ENCODE assay signal across 13 cellular contexts in genomic region chr1:24714859-24715520, GRCh38. TPM values are rescaled to one million over a fixed set of nuclear protein-coding genes. Genes with fewer than 3 reads are reported as not detected.
DNase-seq lines count a peak whose midpoint lies in the region; ATAC-seq and TF ChIP-seq lines count a peak whose summit lies in the region.
"Had no signal": no experiment of that assay in that cellular context is flagged by ENCODE, and none has a peak within 500 bp of the region (broad histone marks: within the 10 kb centered on the region; RNA-seq: fewer than 3 reads in every experiment).

No MANE protein-coding gene starts in this region.

- H3K9ac ChIP-seq in mammary epithelial cell (ENCODE audit: insufficient read depth, low read length) (no peak overlapping the region), neuronal stem cell (ENCODE audit: low read depth, low read length, poor library complexity) (no peak overlapping the region)

- peak overlapping the region; percentile 65 for H2BK15ac ChIP-seq in neuronal stem cell (ENCODE audit: low read length)

- H3K4ac ChIP-seq in neuronal stem cell (ENCODE audit: low read length): no peak overlapping the region

- no peaks in the 10 kb centered on the region for H3K9me3 ChIP-seq in mammary epithelial cell (replicated peaks; ENCODE audit: insufficient read depth, low read length)
- no peaks in the 10 kb centered on the region for H3K9me3 ChIP-seq in neuronal stem cell (replicated peaks in 1 of 2; ENCODE audit: control insufficient read depth in 2 of 2, insufficient read depth in 1 of 2, low read depth in 1 of 2, low read length in 2 of 2)
- no peaks in the 10 kb centered on the region for H3K9me3 ChIP-seq in aorta (ENCODE audit: control insufficient read depth, low read length)
- H3K9me3 ChIP-seq in effector memory CD4-positive, alpha-beta T cell (ENCODE audit: control insufficient read depth, low read length): no peaks in the 10 kb centered on the region
- H3K9me3 ChIP-seq: upper lobe of left lung had no signal

- H3K4me1 Mint-ChIP-seq in type B pancreatic cell (ENCODE audit: unreplicated experiment): no peaks in the 10 kb centered on the region
- H3K4me1 Mint-ChIP-seq: CD4-positive, CD25-positive, alpha-beta regulatory T cell had no signal

- no peaks in the 10 kb centered on the region for H3K9me3 Mint-ChIP-seq in type B pancreatic cell
- H3K9me3 Mint-ChIP-seq: CD4-positive, CD25-positive, alpha-beta regulatory T cell had no signal

- H3K18ac ChIP-seq in neuronal stem cell (ENCODE audit: low read length): no peak overlapping the region

- H3K36me3 Mint-ChIP-seq in type B pancreatic cell: no peaks in the 10 kb centered on the region
- H3K36me3 Mint-ChIP-seq: CD4-positive, CD25-positive, alpha-beta regulatory T cell had no signal

- intact Hi-C loops in mammary epithelial cell (cut with micrococcal nuclease) (no loop called here), aorta (cut with DNase I) (no loop called here)

- H3K4me1 ChIP-seq in mammary epithelial cell (ENCODE audit: insufficient read depth, low read length): peaks cover 42% of the 10 kb centered on the region
- H3K4me1 ChIP-seq in neuronal stem cell (ENCODE audit: control insufficient read depth in 2 of 2, insufficient read depth in 1 of 2, low read depth in 1 of 2, low read length in 2 of 2): no peaks in the 10 kb centered on the region
- H3K4me1 ChIP-seq in aorta (ENCODE audit: control insufficient read depth in 1 of 2, insufficient read depth in 2 of 2, low read length in 2 of 2): no peaks in the 10 kb centered on the region
- no peaks in the 10 kb centered on the region for H3K4me1 ChIP-seq in effector memory CD4-positive, alpha-beta T cell (ENCODE audit: control insufficient read depth, insufficient read depth, low read length, poor library complexity, severe bottlenecking)

- H3K4me3 Mint-ChIP-seq in type B pancreatic cell: no peak overlapping the region
- H3K4me3 Mint-ChIP-seq: CD4-positive, CD25-positive, alpha-beta regulatory T cell had no signal

- ATAC-seq in aorta (ENCODE audit: low FRiP score) (peak; percentile 26), HG03521 (IDR thresholded peaks at IDR 0.05; ENCODE audit: unreplicated experiment) (no peak)

- no peak overlapping the region for H3K23ac ChIP-seq in neuronal stem cell (ENCODE audit: low read depth, low read length, poor library complexity)

- H4K8ac ChIP-seq in neuronal stem cell (ENCODE audit: low read depth, low read length): no peak overlapping the region

- no peak overlapping the region for H4K91ac ChIP-seq in neuronal stem cell (ENCODE audit: low read depth, low read length, poor library complexity)

- peak overlapping the region; percentile 73 for H2AFZ ChIP-seq in mammary epithelial cell (ENCODE audit: low read depth, low read length)
- no peak overlapping the region for H2AFZ ChIP-seq in neuronal stem cell (ENCODE audit: low read length)

- no peaks in the 10 kb centered on the region for H3K27me3 Mint-ChIP-seq in type B pancreatic cell
- H3K27me3 Mint-ChIP-seq: CD4-positive, CD25-positive, alpha-beta regulatory T cell had no signal

- H3K36me3 ChIP-seq in mammary epithelial cell (ENCODE audit: insufficient read depth, low read length) (no peaks in the 10 kb centered on the region), neuronal stem cell (replicated peaks in 1 of 2; ENCODE audit: control insufficient read depth in 2 of 2, insufficient read depth in 2 of 2, low read length in 2 of 2) (no peaks in the 10 kb centered on the region), aorta (ENCODE audit: control insufficient read depth in 1 of 2, insufficient read depth in 2 of 2, low read length in 1 of 2) (no peaks in the 10 kb centered on the region)
- no peaks in the 10 kb centered on the region for H3K36me3 ChIP-seq in effector memory CD4-positive, alpha-beta T cell (ENCODE audit: control insufficient read depth, insufficient read depth, low read length)
- H3K36me3 ChIP-seq: upper lobe of left lung had no signal

- H3K4me3 ChIP-seq in mammary epithelial cell (replicated peaks in 1 of 3; ENCODE audit: insufficient read depth in 1 of 3, low read depth in 2 of 3, low read length in 3 of 3) (no peak overlapping the region), neuronal stem cell (ENCODE audit: low read length in 2 of 2) (no peak overlapping the region), aorta (ENCODE audit: low read length in 2 of 2) (no peak overlapping the region)
- no peak overlapping the region for H3K4me3 ChIP-seq in effector memory CD4-positive, alpha-beta T cell (ENCODE audit: insufficient read depth, low read depth, low read length, poor library complexity, severe bottlenecking)
- H3K4me3 ChIP-seq: upper lobe of left lung had no signal

- no peak overlapping the region for H3K27ac Mint-ChIP-seq in type B pancreatic cell

- no peak overlapping the region for H2BK12ac ChIP-seq in neuronal stem cell (ENCODE audit: low read length)

- H3K27ac ChIP-seq in mammary epithelial cell (ENCODE audit: insufficient read depth, low read depth, low read length) (peak overlapping the region; percentile 62), neuronal stem cell (replicated peaks; ENCODE audit: low read length) (no peak overlapping the region), aorta (ENCODE audit: low read depth in 1 of 2, low read length in 2 of 2) (no peak overlapping the region)
- H3K27ac ChIP-seq in effector memory CD4-positive, alpha-beta T cell (ENCODE audit: insufficient read depth, low read length, poor library complexity, severe bottlenecking): no peak overlapping the region
- H3K27ac ChIP-seq: upper lobe of left lung had no signal

- whole genome bisulfite sequencing in mammary epithelial cell (ENCODE audit: low coverage, missing lambda C conversion rate): 14% methylated on average over 4 of the region's 8 CpGs
- WGBS in neuronal stem cell (ENCODE audit: extremely low coverage in 2 of 2, insufficient read length in 2 of 2, insufficient replicate concordance in 1 of 2), 2 donors: no CpG with 5 or more reads among the region's 8 CpGs
- 56 to 68% methylated on average over 8 of the region's 8 CpGs for WGBS in aorta, 2 donors

- CTCF ChIA-PET in mammary epithelial cell (lab: Charles Lee; ENCODE audit: low non-redundant PET): no interaction called here

- H3K14ac ChIP-seq in neuronal stem cell (ENCODE audit: low read length): no peak overlapping the region

- no peaks in the 10 kb centered on the region for H3K27me3 ChIP-seq in mammary epithelial cell (ENCODE audit: insufficient read depth, low read length)
- H3K27me3 ChIP-seq in neuronal stem cell (ENCODE audit: control insufficient read depth in 3 of 3, insufficient read depth in 3 of 3, low read depth in 1 of 3, low read length in 3 of 3): peaks cover 0 to 3% (median 0%) of the 10 kb centered on the region in 3 experiments
- no peaks in the 10 kb centered on the region for H3K27me3 ChIP-seq in aorta (ENCODE audit: control insufficient read depth in 1 of 2, insufficient read depth in 2 of 2, low read length in 1 of 2)
- H3K27me3 ChIP-seq in effector memory CD4-positive, alpha-beta T cell (replicated peaks; ENCODE audit: control insufficient read depth, insufficient read depth, low read length, poor library complexity, severe bottlenecking): no peaks in the 10 kb centered on the region
- H3K27me3 ChIP-seq: upper lobe of left lung had no signal

- no peaks in the 10 kb centered on the region for H4K20me1 ChIP-seq in mammary epithelial cell (ENCODE audit: insufficient read depth, low read length)

- BruUV-seq in mammary epithelial cell (replicated peaks; lab: Mats Ljungman, UMichigan): no TSS peak

- H3K79me2 ChIP-seq in mammary epithelial cell (ENCODE audit: insufficient read depth, low read length): no peaks in the 10 kb centered on the region

- dilution Hi-C loops in mammary epithelial cell (cut with HindIII; ENCODE audit: low sequenced_read_pairs): loop anchor here (10.0 kb wide), 1 partner anchor 50 kb away; no protein-coding TSS in a partner anchor

- H2BK120ac ChIP-seq in neuronal stem cell (ENCODE audit: low read depth, low read length): no peak overlapping the region

- H3K4me2 ChIP-seq in mammary epithelial cell (ENCODE audit: insufficient read depth, low read depth, low read length) (peak overlapping the region; percentile 13), neuronal stem cell (ENCODE audit: insufficient read depth, low read length, poor library complexity, severe bottlenecking) (no peak overlapping the region)

- in situ Hi-C loops in mammary epithelial cell (cut with MboI; ENCODE audit: low sequenced_read_pairs in 2 of 2): no loop called here

- TF ChIP-seq CTCF in mammary epithelial cell (conservative IDR thresholded peaks at IDR 0.05 in 1 of 2, IDR thresholded peaks at IDR 0.05 in 1 of 2; ENCODE audit: extremely low read depth in 1 of 2, insufficient read depth in 1 of 2, low read depth in 1 of 2, low read length in 2 of 2) (no peak), type B pancreatic cell (conservative IDR thresholded peaks at IDR 0.05) (no peak)

- DNase-seq in stimulated activated naive CD4-positive, alpha-beta T cell treated with Interleukin-2 at 50 U/mL for 16 hours (lab: John Stamatoyannopoulos, UW): peak; percentile 30
- no peak for DNase-seq in stimulated activated naive CD4-positive, alpha-beta T cell (lab: John Stamatoyannopoulos, UW)
- DNase-seq in mammary epithelial cell (peak; percentile 85), neuronal stem cell (ENCODE audit: low spot score) (no peak), aorta (peak; percentile 83 to 89), type B pancreatic cell (ENCODE audit: extremely low spot score, unreplicated experiment) (no peak)
- DNase-seq in effector memory CD4-positive, alpha-beta T cell: no peak
- DNase-seq: CD4-positive, CD25-positive, alpha-beta regulatory T cell; left cardiac atrium; NCI-H146; RPMI8226; upper lobe of left lung had no signal

- no peak overlapping the region for H2BK5ac ChIP-seq in neuronal stem cell (ENCODE audit: low read length)

- H2AK5ac ChIP-seq in neuronal stem cell (ENCODE audit: low read depth, low read length): peak overlapping the region; percentile 61

- no peaks in the 10 kb centered on the region for H3K79me1 ChIP-seq in neuronal stem cell (ENCODE audit: low read depth, low read length)

RNA-seq across cellular contexts. Expression of gene CLIC4, which starts 30.3 kb away (rescaled TPM):
- total RNA-seq in mammary epithelial cell (100 to 1,000 TPM; 212 to 547 TPM), aorta (100 to 1,000 TPM; 477 to 941 TPM), type B pancreatic cell (ENCODE audit: low replicate concordance) (102 and 109 TPM in 2 replicates)
- polyA plus RNA-seq in mammary epithelial cell (118 TPM), aorta (100 to 1,000 TPM; 278 to 322 TPM)
- 140 TPM for polyA minus RNA-seq in mammary epithelial cell
- 102 TPM for polyA plus RNA-seq in neuronal stem cell (2013, experiment 1 of 2)
- 104 TPM for polyA plus RNA-seq in neuronal stem cell (2013, experiment 2 of 2)

Comparison
In these comparisons a context has a peak if more than half of its experiments do, and no peak if none do; other contexts are left out.
1. DNase-seq: peak in stimulated activated naive CD4-positive, alpha-beta T cell treated with Interleukin-2 at 50 U/mL for 16 hours (single experiment), mammary epithelial cell (single experiment) and aorta (2 of 2); none in stimulated activated naive CD4-positive, alpha-beta T cell (0 of 6), neuronal stem cell (single experiment), effector memory CD4-positive, alpha-beta T cell (0 of 3) and type B pancreatic cell (single experiment).